Comparison of ENCODE assay signal across 8 cellular contexts in genomic region chrX:30971761-30972603, GRCh38.
DNase-seq lines count a peak whose midpoint lies in the region; ATAC-seq and TF ChIP-seq lines count a peak whose summit lies in the region.

No MANE protein-coding gene starts in this region.

- H3K4me3 ChIP-seq in DND-41 (ENCODE audit: low read depth in 1 of 2, low read length in 2 of 2): no peak overlapping the region
- H3K4me3 ChIP-seq in OCI-LY1 (ENCODE audit: low read depth, low read length, poor library complexity, severe bottlenecking): peak overlapping the region; percentile 36
- peak overlapping the region; percentile 33 for H3K4me3 ChIP-seq in iPS-18a (ENCODE audit: low read length)

- H3K27ac ChIP-seq in DND-41 (ENCODE audit: low read length) (no peak overlapping the region), OCI-LY1 (ENCODE audit: low read depth, low read length, poor library complexity, severe bottlenecking) (no peak overlapping the region), iPS-18a (ENCODE audit: low read length) (no peak overlapping the region)

- H3K9me2 ChIP-seq in OCI-LY1 (ENCODE audit: low read depth, low read length): no peaks in the 10 kb centered on the region

- H3K4me1 ChIP-seq in DND-41 (ENCODE audit: insufficient read depth, low read length) (no peaks in the 10 kb centered on the region), OCI-LY1 (ENCODE audit: insufficient read depth, low read length, severe bottlenecking) (no peaks in the 10 kb centered on the region), iPS-18a (ENCODE audit: control insufficient read depth, low read depth, low read length) (peaks cover 4% of the 10 kb centered on the region)

- no peaks in the 10 kb centered on the region for H3F3A ChIP-seq in OCI-LY1 (ENCODE audit: insufficient read depth, low read length)

- H3K4me2 ChIP-seq in DND-41 (ENCODE audit: insufficient read depth, low read length) (no peak overlapping the region), OCI-LY1 (ENCODE audit: low read length) (peak overlapping the region; percentile 68)

- H3K9ac ChIP-seq in DND-41 (ENCODE audit: low read depth, low read length) (no peak overlapping the region), OCI-LY1 (ENCODE audit: low read length) (no peak overlapping the region), iPS-18a (ENCODE audit: low read length) (no peak overlapping the region)

- H2AFZ ChIP-seq in DND-41 (ENCODE audit: low read depth, low read length) (peak overlapping the region; percentile 39), OCI-LY1 (ENCODE audit: low read length) (no peak overlapping the region)

- H3K27me3 ChIP-seq in DND-41 (ENCODE audit: insufficient read depth, low read length, poor library complexity): no peaks in the 10 kb centered on the region
- no peaks in the 10 kb centered on the region for H3K27me3 ChIP-seq in OCI-LY1 (ENCODE audit: insufficient read depth, low read length)
- H3K27me3 ChIP-seq in iPS-18a (ENCODE audit: control insufficient read depth, insufficient read depth, low read length): no peaks in the 10 kb centered on the region

- peak; percentile 8 for DNase-seq in DND-41
- DNase-seq in astrocyte of the hippocampus (ENCODE audit: low read depth, low spot score): peak; percentile 51
- DNase-seq in smooth muscle cell of the brain vasculature (ENCODE audit: low read depth, low spot score): peak; percentile 1
- no peak for DNase-seq in DMS79 (lab: John Stamatoyannopoulos, UW)

- H3K9me3 ChIP-seq in DND-41 (ENCODE audit: insufficient read depth, low read length, severe bottlenecking) (no peaks in the 10 kb centered on the region), OCI-LY1 (ENCODE audit: low read length) (no peaks in the 10 kb centered on the region), iPS-18a (ENCODE audit: control insufficient read depth, low read depth, low read length) (peaks cover 3% of the 10 kb centered on the region)

- TF ChIP-seq CTCF in DND-41 (IDR thresholded peaks at IDR 0.05; ENCODE audit: borderline replicate concordance, extremely low read depth, low read length, poor library complexity, severe bottlenecking): peak; percentile 70
- TF ChIP-seq CTCF in OCI-LY1 (IDR thresholded peaks at IDR 0.05; ENCODE audit: low read length): peak; percentile 62

- no peaks in the 10 kb centered on the region for H3K36me3 ChIP-seq in DND-41 (ENCODE audit: insufficient read depth, low read length)
- H3K36me3 ChIP-seq in OCI-LY1 (ENCODE audit: insufficient read depth, low read length): no peaks in the 10 kb centered on the region
- no peaks in the 10 kb centered on the region for H3K36me3 ChIP-seq in iPS-18a (ENCODE audit: control insufficient read depth, low read depth, low read length)

- H4K20me1 ChIP-seq in DND-41 (ENCODE audit: insufficient read depth, low read length) (no peaks in the 10 kb centered on the region), OCI-LY1 (ENCODE audit: insufficient read depth, low read length) (no peaks in the 10 kb centered on the region)

- no peaks in the 10 kb centered on the region for H3K79me2 ChIP-seq in DND-41 (ENCODE audit: insufficient read depth, low read length)
- H3K79me2 ChIP-seq in OCI-LY1 (ENCODE audit: insufficient read depth, low read length): no peaks in the 10 kb centered on the region

- ATAC-seq in DND-41 (ENCODE audit: insufficient read depth, low read depth) (peak; percentile 73), GM19372 (IDR thresholded peaks at IDR 0.05; ENCODE audit: low read depth, unreplicated experiment) (peak; percentile 93), HG03378 (IDR thresholded peaks at IDR 0.05; ENCODE audit: unreplicated experiment) (peak; percentile 92)

Comparison
In these comparisons a context has a peak if more than half of its experiments do, and no peak if none do; other contexts are left out.
1. H3K4me3 ChIP-seq: peak in OCI-LY1 (single experiment) and iPS-18a (single experiment); none in DND-41 (0 of 2).
2. Peak in every context shown above with its lines, with median percentiles within 50 percentile points of each other: ATAC-seq.